8 cellular contexts compared by ENCODE assay signal in the genomic region with DNA sequence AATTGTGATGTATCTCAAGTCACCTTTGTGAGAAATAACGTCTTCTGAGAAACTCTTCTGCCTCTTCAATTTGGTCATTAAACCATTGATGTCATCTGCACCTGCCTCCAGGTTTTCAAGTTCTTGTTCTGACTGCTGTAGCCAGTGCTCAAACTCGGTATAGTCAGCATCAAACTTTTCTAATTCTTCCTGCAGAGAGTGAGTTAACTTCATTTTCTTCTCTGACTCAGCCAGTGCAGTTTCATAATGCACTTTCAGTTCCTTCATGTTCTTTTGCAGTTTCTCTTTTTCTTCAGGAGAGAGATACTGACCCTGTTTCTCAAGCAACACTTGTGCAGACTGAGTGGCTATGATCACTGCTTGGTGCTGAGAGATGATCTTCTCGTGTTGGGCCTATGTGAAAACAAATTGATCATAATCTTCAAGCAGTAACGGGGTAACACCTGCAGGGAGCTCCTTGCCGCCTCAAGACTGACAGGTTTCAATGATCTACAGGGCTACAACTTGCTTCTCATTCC. TPM values are rescaled to one million over a fixed set of nuclear protein-coding genes. Genes with fewer than 3 reads are reported as not detected.
DNase-seq lines count a peak whose midpoint lies in the region; ATAC-seq and TF ChIP-seq lines count a peak whose summit lies in the region.

No MANE protein-coding gene starts in this region.

- H3K27ac Mint-ChIP-seq in activated naive CD8-positive, alpha-beta T cell: peak overlapping the region; percentile 72

- ATAC-seq in GM19438 (IDR thresholded peaks at IDR 0.05; ENCODE audit: low read depth, unreplicated experiment) (peak; percentile 86), HG03342 (IDR thresholded peaks at IDR 0.05; ENCODE audit: unreplicated experiment) (peak; percentile 94)

- DNase-seq in GM12864 (ENCODE audit: low read depth) (peak; percentile 90), HEK293T (ENCODE audit: extremely low spot score) (no peak), T1000 (lab: John Stamatoyannopoulos, UW) (no peak), ureter (ENCODE audit: low spot score) (no peak)
- no peak for DNase-seq in activated CD8-positive, alpha-beta memory T cell treated with anti-CD3 and anti-CD28 coated beads for 24 hours

- peak; percentile 23 for TF ChIP-seq CTCF in GM12864 (IDR thresholded peaks at IDR 0.05; ENCODE audit: low read depth, low read length, missing control alignments)

- H3K4me3 ChIP-seq in GM12864 (ENCODE audit: low read depth, low read length): no peak overlapping the region; the same call in 1 of the 2 replicates

- no peak overlapping the region for H3K4me3 Mint-ChIP-seq in activated naive CD8-positive, alpha-beta T cell

- no peaks in the 10 kb centered on the region for H3K27me3 Mint-ChIP-seq in activated naive CD8-positive, alpha-beta T cell

- peaks cover 22% of the 10 kb centered on the region for H3K4me1 Mint-ChIP-seq in activated naive CD8-positive, alpha-beta T cell (ENCODE audit: low read depth)

- H3K36me3 Mint-ChIP-seq in activated naive CD8-positive, alpha-beta T cell: no peaks in the 10 kb centered on the region

- CTCF ChIA-PET in HEK293T (lab: Yijun Ruan, JAX): interaction anchor here (0.5 to 4.7 kb wide), 8 partner anchors 14 to 279 kb away, joined by 3 to 36 read pairs (median 5); no protein-coding TSS in a partner anchor

- no peaks in the 10 kb centered on the region for H3K9me3 Mint-ChIP-seq in activated naive CD8-positive, alpha-beta T cell (ENCODE audit: low read depth)

- POLR2A ChIA-PET in HEK293T (lab: Yijun Ruan, JAX): no interaction called here

TF ChIP-seq in HEK293T, 16 proteins besides CTCF, POLR2A, EP300 and RAD21:
- no peak for TF ChIP-seq BHLHE40 (IDR thresholded peaks at IDR 0.05; ENCODE audit: borderline replicate concordance)
- no peak for TF ChIP-seq FOXA1 (IDR thresholded peaks at IDR 0.05)
- no peak for TF ChIP-seq L3MBTL2 (conservative IDR thresholded peaks at IDR 0.05)
- TF ChIP-seq ZNF384 (IDR thresholded peaks at IDR 0.05): no peak
- TF ChIP-seq ELF4 (IDR thresholded peaks at IDR 0.05): no peak
- no peak for TF ChIP-seq SP1 (IDR thresholded peaks at IDR 0.05)
- TF ChIP-seq CTBP1 (IDR thresholded peaks at IDR 0.05; ENCODE audit: borderline replicate concordance): no peak

RNA-seq across cellular contexts. Expression of a gene that starts 48.8 kb away (rescaled TPM):
- total RNA-seq in ureter: 367 TPM
